Comparison of ENCODE assay signal across 9 cellular contexts in genomic region chr22:39634530-39635399, GRCh38.
A peak's percentile ranks its signal among the peaks of the same experiment; 100 is the strongest.
DNase-seq lines count a peak whose midpoint lies in the region; ATAC-seq and TF ChIP-seq lines count a peak whose summit lies in the region.
"Had no signal": no experiment of that assay in that cellular context is flagged by ENCODE, and none has a peak within 500 bp of the region (broad histone marks: within the 10 kb centered on the region; RNA-seq: fewer than 3 reads in every experiment).

No MANE protein-coding gene starts in this region.

- H3K9me3 Mint-ChIP-seq in type B pancreatic cell: peaks cover 3% of the 10 kb centered on the region

- H3K27ac ChIP-seq in left ventricle myocardium inferior (replicated peaks): no peak overlapping the region

- intact Hi-C loops in Right ventricle myocardium inferior (cut with DNase I) (no loop called here), left ventricle myocardium inferior (cut with micrococcal nuclease) (no loop called here)

- H3K36me3 ChIP-seq in left ventricle myocardium inferior: no peaks in the 10 kb centered on the region

- ATAC-seq in Right ventricle myocardium inferior (no peak), GM18861 (IDR thresholded peaks at IDR 0.05; ENCODE audit: unreplicated experiment) (no peak), GM18517 (IDR thresholded peaks at IDR 0.05; ENCODE audit: unreplicated experiment) (no peak), GM18870 (IDR thresholded peaks at IDR 0.05; ENCODE audit: unreplicated experiment) (no peak)

- H3K4me1 ChIP-seq in left ventricle myocardium inferior: no peaks in the 10 kb centered on the region

- DNase-seq in Right ventricle myocardium inferior (ENCODE audit: missing footprints): peak; percentile 37
- no peak for DNase-seq in left ventricle myocardium inferior
- DNase-seq in RPMI8226: peak; percentile 66
- peak; percentile 81 for DNase-seq in fibroblast of the aortic adventitia (ENCODE audit: low read depth)
- no peak for DNase-seq in type B pancreatic cell (ENCODE audit: extremely low spot score, unreplicated experiment)
- DNase-seq: NCI-H1436 treated with DMSO at 0.1 percent for 48 hours had no signal

- peak overlapping the region; percentile 82 for H3K27ac Mint-ChIP-seq in type B pancreatic cell

- peaks cover 26% of the 10 kb centered on the region for H3K9me3 ChIP-seq in left ventricle myocardium inferior (replicated peaks)

- peak overlapping the region; percentile 54 for H3K4me3 Mint-ChIP-seq in type B pancreatic cell

- peaks cover 2% of the 10 kb centered on the region for H3K27me3 Mint-ChIP-seq in type B pancreatic cell

- TF ChIP-seq CTCF in left ventricle myocardium inferior (IDR thresholded peaks at IDR 0.05; ENCODE audit: borderline replicate concordance) (no peak), fibroblast of the aortic adventitia (IDR thresholded peaks at IDR 0.05; ENCODE audit: insufficient read depth, low read length) (no peak), type B pancreatic cell (conservative IDR thresholded peaks at IDR 0.05) (no peak)

- H3K4me3 ChIP-seq in left ventricle myocardium inferior (no peak overlapping the region), fibroblast of the aortic adventitia (ENCODE audit: low read depth, low read length) (no peak overlapping the region)

- no peaks in the 10 kb centered on the region for H3K36me3 Mint-ChIP-seq in type B pancreatic cell

- peaks cover 32% of the 10 kb centered on the region for H3K4me1 Mint-ChIP-seq in type B pancreatic cell (ENCODE audit: unreplicated experiment)

- peaks cover 46% of the 10 kb centered on the region for H3K27me3 ChIP-seq in left ventricle myocardium inferior (ENCODE audit: low read depth)

Comparison
In these comparisons a context has a peak if more than half of its experiments do, and no peak if none do; other contexts are left out.
1. DNase-seq: peak in Right ventricle myocardium inferior (single experiment), RPMI8226 (single experiment) and fibroblast of the aortic adventitia (single experiment); none in left ventricle myocardium inferior (single experiment) and type B pancreatic cell (single experiment).